8 cellular contexts compared by ENCODE assay signal in the genomic region with DNA sequence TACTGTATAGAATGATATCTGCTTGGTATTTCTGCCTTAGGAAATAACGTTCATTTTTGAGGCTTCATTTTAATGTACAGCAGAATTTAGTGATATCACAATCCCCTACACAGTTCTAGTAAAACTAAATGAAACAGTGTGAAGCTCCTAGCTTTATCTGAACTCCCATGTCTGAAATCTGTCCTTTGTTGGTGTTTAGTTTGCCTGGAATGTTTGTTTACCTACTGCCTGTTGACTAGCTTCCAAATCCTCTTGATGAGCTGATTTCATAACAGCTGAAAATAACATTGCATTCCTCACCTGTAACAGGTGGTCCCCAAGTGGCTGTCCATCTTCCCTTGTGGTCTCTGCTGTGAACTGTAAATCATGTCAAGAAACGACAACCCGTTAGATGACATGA.
A peak's percentile ranks its signal among the peaks of the same experiment; 100 is the strongest.
DNase-seq lines count a peak whose midpoint lies in the region; ATAC-seq, FAIRE-seq and TF ChIP-seq lines count a peak whose summit lies in the region.
"Not testable (repeated sequence)": the region's sequence is repeated elsewhere in the genome, so short reads cannot be mapped to it uniquely, and the experiment has no call there.

No MANE protein-coding gene starts in this region.

- CTCF ChIA-PET in K562 (lab: Yijun Ruan, JAX; ENCODE audit: low intra/inter-chr PET ratio); H1 (lab: Charles Lee; ENCODE audit: partially characterized antibody): not testable (repeated sequence)

- dilution Hi-C loops in keratinocyte (cut with MboI; ENCODE audit: extremely low pct_ligation_motif_present, low sequenced_read_pairs): not testable (repeated sequence)

- H4K20me1 ChIP-seq in K562 (replicated peaks; ENCODE audit: control insufficient read depth, insufficient read depth, low read length); H1 (replicated peaks in 1 of 2; ENCODE audit: control insufficient read depth in 1 of 2, insufficient read depth in 2 of 2, low read length in 2 of 2); keratinocyte (ENCODE audit: control insufficient read depth, extremely low read depth, insufficient read depth, low read length); neural cell (ENCODE audit: insufficient read depth): not testable (repeated sequence)

- not testable (repeated sequence) for H3K9me1 ChIP-seq in K562 (ENCODE audit: control insufficient read depth, insufficient read depth, low read length); keratinocyte (ENCODE audit: control insufficient read depth, extremely low read depth, insufficient read depth, low read length)

- H3K4me1 ChIP-seq in K562 (replicated peaks in 1 of 2; ENCODE audit: control insufficient read depth in 2 of 2, insufficient read depth in 2 of 2, low read length in 2 of 2); H1 (replicated peaks in 1 of 4; ENCODE audit: control insufficient read depth in 3 of 4, insufficient read depth in 4 of 4, low read length in 3 of 4); keratinocyte (ENCODE audit: control insufficient read depth, extremely low read depth, insufficient read depth, low read length); right lobe of liver: not testable (repeated sequence)

- not testable (repeated sequence) for TF ChIP-seq CTCF in K562 (IDR thresholded peaks at IDR 0.05 in 2 of 3, conservative IDR thresholded peaks at IDR 0.05 in 1 of 3; ENCODE audit: insufficient read depth in 2 of 3, low read depth in 1 of 3, low read length in 3 of 3); H1 (IDR thresholded peaks at IDR 0.05; ENCODE audit: control extremely low read depth in 1 of 3, insufficient read depth in 1 of 3, low read depth in 1 of 3, low read length in 3 of 3); keratinocyte (optimal IDR thresholded peaks at IDR 0.05 in 1 of 3, IDR thresholded peaks at IDR 0.05 in 1 of 3, conservative IDR thresholded peaks at IDR 0.05 in 1 of 3; ENCODE audit: extremely low read depth in 1 of 3, insufficient read depth in 2 of 3, low read length in 3 of 3); right lobe of liver (IDR thresholded peaks at IDR 0.05); neural cell (IDR thresholded peaks at IDR 0.05; ENCODE audit: poor library complexity, severe bottlenecking)

- H3K27ac ChIP-seq in K562 (ENCODE audit: extremely low read depth, low read depth, low read length); H1 (ENCODE audit: low read depth, low read length); keratinocyte (ENCODE audit: control insufficient read depth, insufficient read depth, low read length); right lobe of liver; neural cell (ENCODE audit: low read length): not testable (repeated sequence)

- not testable (repeated sequence) for H3K4ac ChIP-seq in H1 (replicated peaks; ENCODE audit: insufficient read length, low read depth, low read length)

- not testable (repeated sequence) for H3K9ac ChIP-seq in K562 (ENCODE audit: insufficient read depth in 1 of 2, low read depth in 2 of 2, low read length in 2 of 2); H1 (replicated peaks in 1 of 4; ENCODE audit: extremely low read depth in 1 of 4, low read depth in 3 of 4, low read length in 3 of 4); keratinocyte (ENCODE audit: control insufficient read depth, extremely low read depth, insufficient read depth, low read length); neural cell (ENCODE audit: low read length)

- H2BK15ac ChIP-seq in H1 (ENCODE audit: low read length): not testable (repeated sequence)

- not testable (repeated sequence) for H3F3A ChIP-seq in neural cell (ENCODE audit: insufficient read depth, low read length, poor library complexity, severe bottlenecking)

- not testable (repeated sequence) for H2BK120ac ChIP-seq in H1 (replicated peaks; ENCODE audit: low read depth, low read length)

- TF ChIP-seq EP300 in K562 (IDR thresholded peaks at IDR 0.05; ENCODE audit: low read length); H1 (IDR thresholded peaks at IDR 0.05; ENCODE audit: borderline replicate concordance in 1 of 2, low read depth in 2 of 2, low read length in 2 of 2); neural cell (conservative IDR thresholded peaks at IDR 0.05; ENCODE audit: poor library complexity, severe bottlenecking): not testable (repeated sequence)

- not testable (repeated sequence) for H3K27me3 ChIP-seq in K562 (ENCODE audit: control insufficient read depth in 2 of 2, insufficient read depth in 2 of 2, low read length in 2 of 2); H1 (replicated peaks in 1 of 4; ENCODE audit: control insufficient read depth in 3 of 4, extremely low read depth in 1 of 4, insufficient read depth in 3 of 4, low read length in 3 of 4); keratinocyte (ENCODE audit: control insufficient read depth, extremely low read depth, insufficient read depth, low read length); right lobe of liver; neural cell (ENCODE audit: insufficient read depth, low read depth, low read length)

- not testable (repeated sequence) for H4K91ac ChIP-seq in H1 (replicated peaks; ENCODE audit: insufficient read length, low read length)

- not testable (repeated sequence) for H3K56ac ChIP-seq in H1 (replicated peaks; ENCODE audit: insufficient read length, low read depth, low read length)

- intact Hi-C loops in K562 (cut with micrococcal nuclease); right lobe of liver (cut with DNase I): not testable (repeated sequence)

- not testable (repeated sequence) for H3K36me3 ChIP-seq in K562 (ENCODE audit: control insufficient read depth, insufficient read depth, low read length); H1 (ENCODE audit: control insufficient read depth in 2 of 4, insufficient read depth in 4 of 4, low read length in 3 of 4); keratinocyte (ENCODE audit: control insufficient read depth in 2 of 2, extremely low read depth in 1 of 2, insufficient read depth in 2 of 2, low read length in 2 of 2); right lobe of liver; neural cell (ENCODE audit: insufficient read depth, low read length)

- not testable (repeated sequence) for H3K14ac ChIP-seq in H1 (ENCODE audit: insufficient read length)

- not testable (repeated sequence) for H2AFZ ChIP-seq in K562 (ENCODE audit: low read depth, low read length); H1 (ENCODE audit: low read length); keratinocyte (ENCODE audit: control insufficient read depth, low read length); neural cell (ENCODE audit: low read depth, low read length)

- in situ Hi-C loops in K562 (cut with MboI): not testable (repeated sequence)

- H3K9me2 ChIP-seq in neural cell (ENCODE audit: insufficient read depth, low read length): not testable (repeated sequence)

- H3K79me2 ChIP-seq in K562 (ENCODE audit: control insufficient read depth, insufficient read depth, low read length); H1 (ENCODE audit: control insufficient read depth in 1 of 2, insufficient read depth in 2 of 2, low read length in 2 of 2); keratinocyte (ENCODE audit: control insufficient read depth, insufficient read depth, low read length); neural cell (replicated peaks; ENCODE audit: insufficient read depth, low read length): not testable (repeated sequence)

- not testable (repeated sequence) for H3K23ac ChIP-seq in H1 (ENCODE audit: insufficient read length)

- H3K9me3 ChIP-seq in K562 (replicated peaks; ENCODE audit: control insufficient read depth, insufficient read depth, low read depth, low read length); H1 (ENCODE audit: insufficient read depth in 2 of 2, low read depth in 1 of 2, low read length in 1 of 2); keratinocyte (ENCODE audit: control insufficient read depth, low read depth, low read length); right lobe of liver; neural cell (ENCODE audit: low read length): not testable (repeated sequence)

- not testable (repeated sequence) for H2BK20ac ChIP-seq in H1 (ENCODE audit: low read length)

- TF ChIP-seq RAD21 in K562 (CRISPR knock-in tag; conservative IDR thresholded peaks at IDR 0.05 in 1 of 2, IDR thresholded peaks at IDR 0.05 in 1 of 2); H1 (IDR thresholded peaks at IDR 0.05 in 1 of 2, conservative IDR thresholded peaks at IDR 0.05 in 1 of 2; ENCODE audit: low read depth in 2 of 2, low read length in 2 of 2); neural cell (conservative IDR thresholded peaks at IDR 0.05): not testable (repeated sequence)

- POLR2A ChIA-PET in K562 (lab: Yijun Ruan, JAX); H1 (lab: Charles Lee; ENCODE audit: partially characterized antibody): not testable (repeated sequence)

- not testable (repeated sequence) for DNase-seq in GM12892 (ENCODE audit: insufficient read length); K562 (ENCODE audit: extremely low read depth in 1 of 4, low spot score in 3 of 4); H1 (ENCODE audit: low read depth in 1 of 2, low spot score in 2 of 2); keratinocyte (ENCODE audit: low read depth, low spot score); right lobe of liver
- DNase-seq in NCI-H1105 (lab: John Stamatoyannopoulos, UW) (peak; percentile 5), NCI-H2029 treated with DMSO at 0.1 percent for 48 hours (lab: John Stamatoyannopoulos, UW) (peak; percentile 2)

- not testable (repeated sequence) for H2BK12ac ChIP-seq in H1 (ENCODE audit: low read depth, low read length)

- not testable (repeated sequence) for H4K5ac ChIP-seq in H1 (ENCODE audit: insufficient read length, low read depth, low read length)

- H3K79me1 ChIP-seq in H1 (ENCODE audit: low read depth, low read length): not testable (repeated sequence)

- H3K4me3 ChIP-seq in K562; H1 (ENCODE audit: extremely low read depth in 1 of 4, insufficient read depth in 2 of 4, low read depth in 3 of 4, low read length in 4 of 4); keratinocyte (ENCODE audit: control insufficient read depth in 2 of 3, extremely low read depth in 1 of 3, insufficient read depth in 2 of 3, low read depth in 1 of 3, low read length in 3 of 3); right lobe of liver; neural cell (ENCODE audit: low read length): not testable (repeated sequence)

- 0% methylated on average over 3 of the region's 3 CpGs for WGBS in K562 (ENCODE audit: insufficient coverage, low coverage, missing lambda C conversion rate)
- 52% methylated on average over 3 of the region's 3 CpGs; no CpG with 5 or more reads in 1 of the 2 experiments for WGBS in H1 (ENCODE audit: extremely low coverage in 1 of 2, insufficient coverage in 1 of 2, insufficient read length in 1 of 2, insufficient replicate concordance in 2 of 2, low coverage in 1 of 2, low lambda C conversion rate in 2 of 2, missing lambda C conversion rate in 1 of 2), 2 experiments
- WGBS in right lobe of liver (ENCODE audit: insufficient coverage, low coverage, low lambda C conversion rate, missing lambda C conversion rate): 72% methylated on average over 3 of the region's 3 CpGs

- not testable (repeated sequence) for TF ChIP-seq POLR2A in GM12892 (IDR thresholded peaks at IDR 0.05; ENCODE audit: low read depth, low read length); K562 (conservative IDR thresholded peaks at IDR 0.05); H1 (IDR thresholded peaks at IDR 0.05; ENCODE audit: control extremely low read depth in 1 of 2, low read depth in 2 of 2, low read length in 2 of 2); right lobe of liver (IDR thresholded peaks at IDR 0.05)

- ATAC-seq in K562: not testable (repeated sequence)
- ATAC-seq in right lobe of liver: peak; percentile 62 to 75 (median 72)

- not testable (repeated sequence) for H2AK5ac ChIP-seq in H1 (ENCODE audit: low read depth, low read length)

- not testable (repeated sequence) for H4K8ac ChIP-seq in H1 (ENCODE audit: extremely low read depth, insufficient read depth, low read length)

- H3K23me2 ChIP-seq in H1 (ENCODE audit: low read depth, low read length): not testable (repeated sequence)

- not testable (repeated sequence) for H3K4me2 ChIP-seq in K562 (ENCODE audit: insufficient read depth, low read length); H1 (ENCODE audit: insufficient read depth in 1 of 2, low read depth in 2 of 2, low read length in 2 of 2); keratinocyte (ENCODE audit: control insufficient read depth, extremely low read depth, insufficient read depth, low read depth, low read length); neural cell (ENCODE audit: low read length)

- H2BK5ac ChIP-seq in H1 (ENCODE audit: low read depth, low read length): not testable (repeated sequence)

- peak; percentile 84 for FAIRE-seq in GM12892 (lab: Jason Lieb, UNC)
- FAIRE-seq in K562 (lab: Jason Lieb, UNC): peak; percentile 51
- FAIRE-seq in H1 (lab: Jason Lieb, UNC): peak; percentile 58
- peak; percentile 71 for FAIRE-seq in keratinocyte (lab: Jason Lieb, UNC)

- BruUV-seq in K562 (replicated peaks; lab: Mats Ljungman, UMichigan): not testable (repeated sequence)

- not testable (repeated sequence) for H3K18ac ChIP-seq in H1 (ENCODE audit: extremely low read depth, low read length)
